In genomic region chr7:47479821-47480575, GRCh38 we compare ENCODE assay signal across 12 cellular contexts.
DNase-seq lines count a peak whose midpoint lies in the region; ATAC-seq and TF ChIP-seq lines count a peak whose summit lies in the region.
"Had no signal": no experiment of that assay in that cellular context is flagged by ENCODE, and none has a peak within 500 bp of the region (broad histone marks: within the 10 kb centered on the region; RNA-seq: fewer than 3 reads in every experiment).

No MANE protein-coding gene starts in this region.

- H3K27me3 Mint-ChIP-seq in H9 (ENCODE audit: low read depth) (peaks cover 96% of the 10 kb centered on the region), neural progenitor cell (ENCODE audit: insufficient read depth, low read depth) (peaks cover 6% of the 10 kb centered on the region)
- no peaks in the 10 kb centered on the region for H3K27me3 Mint-ChIP-seq in activated T-helper 2 cell treated with anti-CD3 and anti-CD28 coated beads, Interferon-gamma antibody, Interleukin-2, Interleukin-4, amounts not matched to agents 10 μg/mL and 5 μg/mL and 100 μg/mL, durations not matched to agents 14 hours and 24 hours and 36 hours (ENCODE audit: low read depth)
- H3K27me3 Mint-ChIP-seq in activated naive CD4-positive, alpha-beta T cell treated with anti-CD3 and anti-CD28 coated beads for 36 hours (ENCODE audit: low read depth): peaks cover 3% of the 10 kb centered on the region
- H3K27me3 Mint-ChIP-seq in CD8-positive, alpha-beta memory T cell: no peaks in the 10 kb centered on the region

- H2BK12ac ChIP-seq in H9 (ENCODE audit: insufficient read length, low read depth, low read length): no peak overlapping the region

- H4K5ac ChIP-seq in H9 (ENCODE audit: insufficient read length, low read depth, low read length): no peak overlapping the region

- POLR2A ChIA-PET in CD8-positive, alpha-beta memory T cell (lab: Charles Lee): no interaction called here

- DNase-seq in COLO668 (lab: John Stamatoyannopoulos, UW; ENCODE audit: unreplicated experiment): peak; percentile 58
- DNase-seq in H9: peak; percentile 26
- no peak for DNase-seq in activated T-helper 2 cell treated with anti-CD3 and anti-CD28 coated beads, Interferon-gamma antibody, Interleukin-2, Interleukin-4, amounts not matched to agents 10 μg/mL and 5 μg/mL and 100 μg/mL, durations not matched to agents 14 hours and 24 hours and 36 hours (ENCODE audit: low spot score)
- DNase-seq in neural progenitor cell (ENCODE audit: low spot score): peak; percentile 76
- no peak for DNase-seq in activated naive CD4-positive, alpha-beta T cell treated with anti-CD3 and anti-CD28 coated beads for 36 hours
- no peak for DNase-seq in CD8-positive, alpha-beta memory T cell
- DNase-seq in nucleus accumbens (lab: John Stamatoyannopoulos, UW): no peak
- DNase-seq: CD8-positive, alpha-beta T cell; NCI-H2029 treated with DMSO at 0.1 percent for 48 hours; Right ventricle myocardium superior had no signal

- H3K27me3 ChIP-seq in H9 (ENCODE audit: insufficient read depth, low read length): peaks cover 32% of the 10 kb centered on the region; the same call in 1 of the 2 replicates
- peaks cover 21% of the 10 kb centered on the region for H3K27me3 ChIP-seq in neural progenitor cell
- H3K27me3 ChIP-seq in CD8-positive, alpha-beta memory T cell (ENCODE audit: insufficient read depth, low read length, poor library complexity, severe bottlenecking): no peaks in the 10 kb centered on the region

- H3K9me3 ChIP-seq in H9 (ENCODE audit: control insufficient read depth, low read depth, low read length) (no peaks in the 10 kb centered on the region), neural progenitor cell (ENCODE audit: low read depth) (no peaks in the 10 kb centered on the region)
- no peaks in the 10 kb centered on the region for H3K9me3 ChIP-seq in CD8-positive, alpha-beta memory T cell (ENCODE audit: low read length)
- H3K9me3 ChIP-seq: HAP-1 had no signal

- H3T11ph ChIP-seq in H9 (ENCODE audit: low read length): no peak overlapping the region

- intact Hi-C loops in activated T-helper 2 cell treated with anti-CD3 and anti-CD28 coated beads, Interferon-gamma antibody, Interleukin-2, Interleukin-4, amounts not matched to agents 10 μg/mL and 5 μg/mL and 100 μg/mL, durations not matched to agents 14 hours and 24 hours and 36 hours (cut with micrococcal nuclease): loop anchor here (5.0 kb wide), 2 partner anchors 168 to 392 kb away; no protein-coding TSS in a partner anchor
- intact Hi-C loops in activated naive CD4-positive, alpha-beta T cell treated with anti-CD3 and anti-CD28 coated beads for 36 hours (cut with micrococcal nuclease): no loop called here

- CTCF ChIA-PET in activated naive CD4-positive, alpha-beta T cell treated with anti-CD3 and anti-CD28 coated beads for 36 hours (lab: Charles Lee): interaction anchor here (0.6 kb wide), 1 partner anchor 145 kb away, joined by 3 read pairs; no protein-coding TSS in a partner anchor
- CTCF ChIA-PET in CD8-positive, alpha-beta memory T cell (lab: Charles Lee): no interaction called here

- no peak overlapping the region for H2AFZ ChIP-seq in H9 (ENCODE audit: low read length)
- no peak overlapping the region for H2AFZ ChIP-seq in neural progenitor cell (replicated peaks)

- no peak for ATAC-seq in GM18907 (IDR thresholded peaks at IDR 0.05; ENCODE audit: unreplicated experiment)
- ATAC-seq: CD8-positive, alpha-beta T cell had no signal

- H2BK20ac ChIP-seq in H9 (ENCODE audit: low read depth, low read length, poor library complexity, severe bottlenecking): no peak overlapping the region

- H3K9ac ChIP-seq in H9 (ENCODE audit: extremely low read depth, insufficient read length, low read length) (no peak overlapping the region), neural progenitor cell (no peak overlapping the region)

- H3K23me2 ChIP-seq in H9 (ENCODE audit: insufficient read length, low read depth, low read length, poor library complexity, severe bottlenecking): no peaks in the 10 kb centered on the region

- H3K18ac ChIP-seq in H9 (ENCODE audit: insufficient read length, low read depth, low read length): no peak overlapping the region

- no peak overlapping the region for H2BK15ac ChIP-seq in H9 (ENCODE audit: low read depth, low read length)

- no peak overlapping the region for H3K23ac ChIP-seq in H9 (ENCODE audit: insufficient read length, low read depth, low read length)

- no peak for TF ChIP-seq CTCF in H9 (conservative IDR thresholded peaks at IDR 0.05)
- TF ChIP-seq CTCF in neural progenitor cell (IDR thresholded peaks at IDR 0.05): no peak

- H4K20me1 ChIP-seq in H9 (ENCODE audit: control insufficient read depth, insufficient read depth, insufficient read length): no peaks in the 10 kb centered on the region
- H4K20me1 ChIP-seq in neural progenitor cell (ENCODE audit: low read depth): peaks cover 51% of the 10 kb centered on the region

- H3K4ac ChIP-seq in H9 (ENCODE audit: low read depth, low read length): no peak overlapping the region

- H2AK5ac ChIP-seq in H9 (ENCODE audit: insufficient read length, low read length): no peak overlapping the region

- no peak overlapping the region for H2BK120ac ChIP-seq in H9 (ENCODE audit: low read depth, low read length, poor library complexity, severe bottlenecking)

- H4K8ac ChIP-seq in H9 (replicated peaks; ENCODE audit: insufficient read length, low read depth, low read length): no peak overlapping the region

- H3K27ac Mint-ChIP-seq in H9 (no peak overlapping the region), neural progenitor cell (no peak overlapping the region)
- H3K27ac Mint-ChIP-seq in activated T-helper 2 cell treated with anti-CD3 and anti-CD28 coated beads, Interferon-gamma antibody, Interleukin-2, Interleukin-4, amounts not matched to agents 10 μg/mL and 5 μg/mL and 100 μg/mL, durations not matched to agents 14 hours and 24 hours and 36 hours: no peak overlapping the region
- H3K27ac Mint-ChIP-seq in activated naive CD4-positive, alpha-beta T cell treated with anti-CD3 and anti-CD28 coated beads for 36 hours: no peak overlapping the region
- no peak overlapping the region for H3K27ac Mint-ChIP-seq in CD8-positive, alpha-beta memory T cell
- H3K27ac Mint-ChIP-seq: CD8-positive, alpha-beta T cell had no signal

- no peaks in the 10 kb centered on the region for H3K36me3 ChIP-seq in neural progenitor cell
- H3K36me3 ChIP-seq in CD8-positive, alpha-beta memory T cell (ENCODE audit: insufficient read depth, low read length): no peaks in the 10 kb centered on the region

- no peak overlapping the region for H4K91ac ChIP-seq in H9 (ENCODE audit: insufficient read length, low read depth, low read length)

- no CpG with 5 or more reads among the region's 12 CpGs for WGBS in H9 (ENCODE audit: extremely low coverage, insufficient read length, low lambda C conversion rate)

- H3K27ac ChIP-seq in H9 (ENCODE audit: insufficient read length, low read depth, low read length) (no peak overlapping the region), neural progenitor cell (peak overlapping the region; percentile 74)
- no peak overlapping the region for H3K27ac ChIP-seq in CD8-positive, alpha-beta memory T cell (ENCODE audit: low read depth, low read length)

- no peaks in the 10 kb centered on the region for H3K79me2 ChIP-seq in H9 (ENCODE audit: insufficient read depth, low read length)
- peaks cover under 1% of the 10 kb centered on the region for H3K79me2 ChIP-seq in neural progenitor cell (ENCODE audit: low read depth)

- peaks cover 32% of the 10 kb centered on the region for H3F3A ChIP-seq in neural progenitor cell (ENCODE audit: low read depth)

- no peak overlapping the region for H2BK5ac ChIP-seq in H9 (ENCODE audit: insufficient read length, low read length)

- no peaks in the 10 kb centered on the region for H3K79me1 ChIP-seq in H9 (ENCODE audit: insufficient read depth, low read depth, low read length, poor library complexity, severe bottlenecking)

- H3K14ac ChIP-seq in H9 (ENCODE audit: insufficient read depth, low read length): no peak overlapping the region

- H3K4me1 ChIP-seq in H9 (ENCODE audit: insufficient read depth, low read length): peaks cover 9% of the 10 kb centered on the region; the same call in 1 of the 2 replicates
- peaks cover 44% of the 10 kb centered on the region for H3K4me1 ChIP-seq in neural progenitor cell
- H3K4me1 ChIP-seq in CD8-positive, alpha-beta memory T cell (ENCODE audit: insufficient read depth, low read length): no peaks in the 10 kb centered on the region

- peaks cover 2 to 6% (median 6%) of the 10 kb centered on the region in 3 experiments; a peak in 5 of 7 replicates for H3K36me3 Mint-ChIP-seq in H9 (ENCODE audit: insufficient read depth in 1 of 3, low read depth in 3 of 3)
- no peaks in the 10 kb centered on the region for H3K36me3 Mint-ChIP-seq in activated T-helper 2 cell treated with anti-CD3 and anti-CD28 coated beads, Interferon-gamma antibody, Interleukin-2, Interleukin-4, amounts not matched to agents 10 μg/mL and 5 μg/mL and 100 μg/mL, durations not matched to agents 14 hours and 24 hours and 36 hours (ENCODE audit: low read depth)
- peaks cover 7% of the 10 kb centered on the region for H3K36me3 Mint-ChIP-seq in neural progenitor cell
- H3K36me3 Mint-ChIP-seq in activated naive CD4-positive, alpha-beta T cell treated with anti-CD3 and anti-CD28 coated beads for 36 hours (ENCODE audit: low read depth): no peaks in the 10 kb centered on the region
- H3K36me3 Mint-ChIP-seq in CD8-positive, alpha-beta memory T cell: no peaks in the 10 kb centered on the region
- H3K36me3 Mint-ChIP-seq: CD8-positive, alpha-beta T cell had no signal

- H3K4me3 ChIP-seq in neural progenitor cell: no peak overlapping the region
- no peak overlapping the region for H3K4me3 ChIP-seq in CD8-positive, alpha-beta memory T cell (ENCODE audit: low read length)
- H3K4me3 ChIP-seq: HAP-1 had no signal

- H3K4me3 Mint-ChIP-seq in H9 (no peak overlapping the region; a peak in 1 of 5 replicates), neural progenitor cell (no peak overlapping the region)
- peak overlapping the region; percentile 59 for H3K4me3 Mint-ChIP-seq in activated T-helper 2 cell treated with anti-CD3 and anti-CD28 coated beads, Interferon-gamma antibody, Interleukin-2, Interleukin-4, amounts not matched to agents 10 μg/mL and 5 μg/mL and 100 μg/mL, durations not matched to agents 14 hours and 24 hours and 36 hours (ENCODE audit: low read depth)
- H3K4me3 Mint-ChIP-seq in activated naive CD4-positive, alpha-beta T cell treated with anti-CD3 and anti-CD28 coated beads for 36 hours: no peak overlapping the region
- H3K4me3 Mint-ChIP-seq in CD8-positive, alpha-beta memory T cell: no peak overlapping the region
- H3K4me3 Mint-ChIP-seq: CD8-positive, alpha-beta T cell had no signal

- H3K4me1 Mint-ChIP-seq in H9: peaks cover 29 to 31% of the 10 kb centered on the region in 2 experiments
- peaks cover 28% of the 10 kb centered on the region for H3K4me1 Mint-ChIP-seq in activated T-helper 2 cell treated with anti-CD3 and anti-CD28 coated beads, Interferon-gamma antibody, Interleukin-2, Interleukin-4, amounts not matched to agents 10 μg/mL and 5 μg/mL and 100 μg/mL, durations not matched to agents 14 hours and 24 hours and 36 hours (ENCODE audit: low read depth)
- peaks cover 62% of the 10 kb centered on the region for H3K4me1 Mint-ChIP-seq in neural progenitor cell
- H3K4me1 Mint-ChIP-seq in activated naive CD4-positive, alpha-beta T cell treated with anti-CD3 and anti-CD28 coated beads for 36 hours (ENCODE audit: low read depth): peaks cover 7% of the 10 kb centered on the region
- no peaks in the 10 kb centered on the region for H3K4me1 Mint-ChIP-seq in CD8-positive, alpha-beta memory T cell

- H3K9me3 Mint-ChIP-seq in H9 (peaks cover 5 to 9% of the 10 kb centered on the region in 2 experiments; a peak in 3 of 5 replicates), neural progenitor cell (peaks cover 5% of the 10 kb centered on the region)
- no peaks in the 10 kb centered on the region for H3K9me3 Mint-ChIP-seq in activated T-helper 2 cell treated with anti-CD3 and anti-CD28 coated beads, Interferon-gamma antibody, Interleukin-2, Interleukin-4, amounts not matched to agents 10 μg/mL and 5 μg/mL and 100 μg/mL, durations not matched to agents 14 hours and 24 hours and 36 hours
- no peaks in the 10 kb centered on the region for H3K9me3 Mint-ChIP-seq in activated naive CD4-positive, alpha-beta T cell treated with anti-CD3 and anti-CD28 coated beads for 36 hours
- H3K9me3 Mint-ChIP-seq in CD8-positive, alpha-beta memory T cell: peaks cover 0 to 7% (median 2%) of the 10 kb centered on the region in 5 donors
- H3K9me3 Mint-ChIP-seq: CD8-positive, alpha-beta T cell had no signal

- H3K4me2 ChIP-seq in H9 (ENCODE audit: insufficient read depth, insufficient read length, low read length) (no peak overlapping the region), neural progenitor cell (peak overlapping the region; percentile 50)

- no peak overlapping the region for H3K56ac ChIP-seq in H9 (ENCODE audit: insufficient read length, low read depth, low read length)

Comparison
In these comparisons a context has a peak if more than half of its experiments do, and no peak if none do; other contexts are left out.
1. DNase-seq: peak in COLO668 (single experiment), H9 (single experiment) and neural progenitor cell (single experiment); none in activated T-helper 2 cell treated with anti-CD3 and anti-CD28 coated beads, Interferon-gamma antibody, Interleukin-2, Interleukin-4, amounts not matched to agents 10 μg/mL and 5 μg/mL and 100 μg/mL, durations not matched to agents 14 hours and 24 hours and 36 hours (single experiment), activated naive CD4-positive, alpha-beta T cell treated with anti-CD3 and anti-CD28 coated beads for 36 hours (single experiment), CD8-positive, alpha-beta memory T cell (0 of 5) and nucleus accumbens (0 of 56).